Comparison of ENCODE assay signal across 1 cellular context in genomic region chr1:32650752-32651460, GRCh38.
TF ChIP-seq lines count a peak whose summit lies in the region.

RBBP4 (plus strand) TSS chr1:32651208; CDS start chr1:32651307, 99 bp downstream.

TF ChIP-seq in GM12878, 131 proteins besides CTCF, POLR2A, EP300 and RAD21 (continued from another document):
- peak; percentile 73; the same call in 1 of the 2 replicates for TF ChIP-seq ZBTB40 (IDR thresholded peaks at IDR 0.05; ENCODE audit: borderline replicate concordance)
- TF ChIP-seq ZNF687 (IDR thresholded peaks at IDR 0.05) = peak; percentile 99
- TF ChIP-seq DPF2 (IDR thresholded peaks at IDR 0.05) = peak; percentile 79
- TF ChIP-seq SKIL (IDR thresholded peaks at IDR 0.05; ENCODE audit: low read depth, poor library complexity, severe bottlenecking) = peak; percentile 28
- peak; percentile 38 for TF ChIP-seq SIN3A (IDR thresholded peaks at IDR 0.05; ENCODE audit: low read depth, low read length)
